30 cellular contexts compared by ENCODE assay signal in the genomic region with DNA sequence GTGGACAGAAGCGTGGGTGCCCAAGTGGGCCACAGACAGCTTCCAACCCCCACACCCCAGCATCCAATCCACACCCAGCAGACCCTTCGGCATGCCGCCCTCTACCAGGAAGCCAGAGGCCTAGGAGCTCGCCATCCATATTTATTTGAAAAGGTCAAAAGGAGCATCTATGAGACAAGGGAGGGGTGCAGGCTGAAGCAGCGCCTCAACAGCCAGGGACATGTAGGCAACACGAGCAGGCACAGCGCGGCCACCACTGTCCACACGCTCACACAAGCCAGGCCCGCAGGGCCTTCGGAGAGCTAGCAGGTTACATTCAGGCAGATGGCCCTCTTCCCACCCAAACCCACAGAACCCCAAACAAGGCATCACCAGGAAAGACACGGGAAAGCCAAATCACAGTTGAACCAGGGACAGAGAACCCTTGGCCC. TPM values are rescaled to one million over a fixed set of nuclear protein-coding genes. Genes with fewer than 3 reads are reported as not detected.
A peak's percentile ranks its signal among the peaks of the same experiment; 100 is the strongest.
DNase-seq lines count a peak whose midpoint lies in the region; ATAC-seq, FAIRE-seq and TF ChIP-seq lines count a peak whose summit lies in the region.
"Had no signal": no experiment of that assay in that cellular context is flagged by ENCODE, and none has a peak within 500 bp of the region (broad histone marks: within the 10 kb centered on the region; RNA-seq: fewer than 3 reads in every experiment).

No MANE protein-coding gene starts in this region.

- H3K4me3 ChIP-seq in HepG2 (replicated peaks in 1 of 3; ENCODE audit: insufficient read depth in 1 of 3, low read depth in 2 of 3, low read length in 3 of 3) (no peak overlapping the region), right lobe of liver (no peak overlapping the region), osteoblast (ENCODE audit: insufficient read depth, low read length) (no peak overlapping the region)
- H3K4me3 ChIP-seq: adrenal gland, skin epidermis, testis, uterus had no signal

- DNase-seq in HepG2 (ENCODE audit: low spot score) (no peak), right lobe of liver (no peak), osteoblast (ENCODE audit: insufficient read length, low spot score, missing footprints) (peak; percentile 69), medulla oblongata (ENCODE audit: extremely low spot score) (no peak), NCI-H1930 (lab: John Stamatoyannopoulos, UW) (no peak), NCI-H226 (no peak)
- DNase-seq in activated CD8-positive, alpha-beta memory T cell treated with anti-CD3 and anti-CD28 coated beads for 24 hours: no peak
- DNase-seq: ACHN; activated CD4-positive, alpha-beta memory T cell treated with anti-CD3 and anti-CD28 coated beads, Interleukin-2, amount 10 ng/mL, durations not matched to agents 7 days and 5 days; activated effector memory CD4-positive, alpha-beta T cell treated with anti-CD3 and anti-CD28 coated beads, Interleukin-2, amount 50 U/mL, for 16 hours; activated T-cell treated with anti-CD3 and anti-CD28 coated beads for 4 hours; adrenal gland; COR-L47; cortex of kidney; DMS79; endodermal cell; mesendoderm; NCI-H2171; NCI-H524; PC-3; SHP77 treated with DMSO at 0.1 percent for 48 hours; stimulated activated CD4-positive, alpha-beta T cell treated with anti-CD3 and anti-CD28 coated beads, Interleukin-2, amount 100 ng/mL, for 24 hours; SW 1271; testis; uterus had no signal

- POLR2A ChIA-PET in HepG2 (lab: Yijun Ruan, JAX): no interaction called here

- FAIRE-seq in HepG2 (lab: Jason Lieb, UNC): no peak
- FAIRE-seq: H54, keratinocyte had no signal

- no peak for TF ChIP-seq EP300 in HepG2 (IDR thresholded peaks at IDR 0.05; ENCODE audit: low read depth in 2 of 2, low read length in 2 of 2)
- no peak for TF ChIP-seq EP300 in HepG2 (CRISPR knock-in tag; IDR thresholded peaks at IDR 0.05; ENCODE audit: borderline replicate concordance)

- in situ Hi-C loops in HepG2 (cut with HindIII; ENCODE audit: extremely low pct_ligation_motif_present, low pct_unique_long_range_greater_than_20kb): no loop called here

- no peak overlapping the region for H2AFZ ChIP-seq in HepG2 (ENCODE audit: low read length)
- no peak overlapping the region for H2AFZ ChIP-seq in osteoblast (ENCODE audit: low read length)

- no peak overlapping the region for H3K27ac ChIP-seq in HepG2 (ENCODE audit: extremely low read length, insufficient read depth, low read length)
- no peak overlapping the region for H3K27ac ChIP-seq in right lobe of liver
- peak overlapping the region; percentile 82 for H3K27ac ChIP-seq in cingulate gyrus (ENCODE audit: low read depth, low read length)
- no peak overlapping the region for H3K27ac ChIP-seq in osteoblast (ENCODE audit: low read depth, low read length)
- H3K27ac ChIP-seq: testis, uterus had no signal

- H3K4me2 ChIP-seq in HepG2 (ENCODE audit: low read depth, low read length) (no peak overlapping the region), osteoblast (ENCODE audit: insufficient read depth, low read length) (no peak overlapping the region)

- ATAC-seq in HepG2: no peak
- ATAC-seq in right lobe of liver: no peak
- ATAC-seq: activated CD4-positive, CD25-positive, alpha-beta regulatory T cell treated with anti-CD3 and anti-CD28 coated beads, Interleukin-2, amount 50 U/mL, for 24 hours; PC-3 had no signal

- TF ChIP-seq POLR2A in HepG2 (IDR thresholded peaks at IDR 0.05; ENCODE audit: insufficient read depth in 1 of 2, low read depth in 2 of 2, low read length in 2 of 2) (no peak), right lobe of liver (IDR thresholded peaks at IDR 0.05) (no peak)

- no peaks in the 10 kb centered on the region for H3K27me3 ChIP-seq in HepG2 (ENCODE audit: control insufficient read depth in 1 of 2, insufficient read depth in 2 of 2, low read length in 2 of 2)
- H3K27me3 ChIP-seq in right lobe of liver: no peaks in the 10 kb centered on the region
- no peaks in the 10 kb centered on the region for H3K27me3 ChIP-seq in osteoblast (ENCODE audit: insufficient read depth, low read length)
- H3K27me3 ChIP-seq: adrenal gland, testis, uterus had no signal

- no TSS peak for BruUV-seq in HepG2 (replicated peaks; lab: Mats Ljungman, UMichigan)

- no peaks in the 10 kb centered on the region for H3K79me2 ChIP-seq in HepG2 (ENCODE audit: insufficient read depth, low read length)
- H3K79me2 ChIP-seq in osteoblast (ENCODE audit: insufficient read depth, low read length): peaks cover 3% of the 10 kb centered on the region

- H4K20me1 ChIP-seq in HepG2 (ENCODE audit: insufficient read depth, low read length) (no peaks in the 10 kb centered on the region), osteoblast (ENCODE audit: insufficient read depth, low read length) (peaks cover 25% of the 10 kb centered on the region)

- H3K9me3 ChIP-seq in HepG2 (ENCODE audit: low read length) (no peaks in the 10 kb centered on the region), right lobe of liver (no peaks in the 10 kb centered on the region), osteoblast (ENCODE audit: low read depth, low read length) (no peaks in the 10 kb centered on the region)
- H3K9me3 ChIP-seq: adrenal gland, testis, uterus had no signal

- TF ChIP-seq CTCF in HepG2 (CRISPR knock-in tag; IDR thresholded peaks at IDR 0.05): no peak
- no peak for TF ChIP-seq CTCF in right lobe of liver (IDR thresholded peaks at IDR 0.05)
- TF ChIP-seq CTCF in osteoblast (IDR thresholded peaks at IDR 0.05; ENCODE audit: extremely low read depth, low read depth, low read length): no peak

- WGBS in HepG2 (ENCODE audit: low lambda C conversion rate): 98% methylated on average over 7 of the region's 12 CpGs
- 81% methylated on average over 7 of the region's 12 CpGs for WGBS in right lobe of liver (ENCODE audit: insufficient coverage, low coverage, low lambda C conversion rate, missing lambda C conversion rate)

- H3K4me1 ChIP-seq in HepG2 (ENCODE audit: insufficient read depth, low read length): no peaks in the 10 kb centered on the region
- H3K4me1 ChIP-seq in right lobe of liver: no peaks in the 10 kb centered on the region
- no peaks in the 10 kb centered on the region for H3K4me1 ChIP-seq in osteoblast (ENCODE audit: insufficient read depth, low read length)
- H3K4me1 ChIP-seq: uterus had no signal

- H3K36me3 ChIP-seq in HepG2 (replicated peaks in 1 of 2; ENCODE audit: control insufficient read depth in 1 of 2, insufficient read depth in 2 of 2, low read length in 2 of 2) (peaks cover 43 to 60% of the 10 kb centered on the region in 2 experiments), right lobe of liver (peaks cover 0 to 62% (median 41%) of the 10 kb centered on the region in 4 donors), osteoblast (ENCODE audit: insufficient read depth, low read length) (peaks cover 60% of the 10 kb centered on the region)
- H3K36me3 ChIP-seq: uterus had no signal

- intact Hi-C loops in HepG2 (cut with micrococcal nuclease; ENCODE audit: unreplicated experiment): no loop called here
- intact Hi-C loops in right lobe of liver (cut with DNase I): loop anchor here (10.0 kb wide), 4 partner anchors 78 to 512 kb away; partner anchors contain the start of genes CDH23 (in 1 of the 2) and SLC29A3 (in 1 of the 2)

- TF ChIP-seq RAD21 in HepG2 (CRISPR knock-in tag; IDR thresholded peaks at IDR 0.05): no peak

- CTCF ChIA-PET in HepG2 (lab: Yijun Ruan, JAX; ENCODE audit: low intra/inter-chr PET ratio, low total read pairs): no interaction called here

- H3K9ac ChIP-seq in HepG2 (ENCODE audit: insufficient read depth, low read depth, low read length): no peak overlapping the region

RNA-seq across cellular contexts. Expression of gene PSAP, which starts 34.6 kb away (rescaled TPM):
- total RNA-seq in HepG2 (2016; rRNA removed; fragmentation: Illumina TruSeq; extraction: Trizol) (148 and 323 TPM in 2 replicates), right lobe of liver (100 to 1,000 TPM; 520 to 743 (median 570) TPM), osteoblast (1,248 and 1,391 TPM in 2 replicates)
- total RNA-seq in HepG2 (2016; cell fraction: cytosol; rRNA removed; fragmentation: Illumina TruSeq; extraction: Trizol; ENCODE audit: low read depth): 16.4 and 17.5 TPM in 2 replicates
- total RNA-seq in HepG2 (2016; cell fraction: insoluble cytoplasmic fraction; rRNA removed; fragmentation: Illumina TruSeq; extraction: Trizol): 130 and 339 TPM in 2 replicates
- 41.6 and 42.4 TPM in 2 replicates for total RNA-seq in HepG2 (2016; cell fraction: membrane; rRNA removed; fragmentation: Illumina TruSeq; extraction: Trizol)
- 278 and 332 TPM in 2 replicates for total RNA-seq in HepG2 (2016; cell fraction: nucleus; rRNA removed; fragmentation: Illumina TruSeq; extraction: Trizol)
- polyA plus RNA-seq in HepG2 (2011; rRNA removed): 643 and 779 TPM in 2 replicates
- polyA plus RNA-seq in HepG2 (2011; cell fraction: cytosol; rRNA removed): 776 and 886 TPM in 2 replicates
- 356 and 433 TPM in 2 replicates for polyA plus RNA-seq in HepG2 (2011; cell fraction: nucleus; rRNA removed)
- 412 and 503 TPM in 2 replicates for polyA plus RNA-seq in HepG2 (2012)
- polyA plus RNA-seq in HepG2 (2016; cell fraction: cytosol; fragmentation: Illumina TruSeq; extraction: Trizol; ENCODE audit: low read depth): 14.6 and 15.4 TPM in 2 replicates
- polyA plus RNA-seq in HepG2 (2016; cell fraction: insoluble cytoplasmic fraction; fragmentation: Illumina TruSeq; extraction: Trizol; ENCODE audit: low read depth): 111 and 126 TPM in 2 replicates
- 26.4 and 27.8 TPM in 2 replicates for polyA plus RNA-seq in HepG2 (2016; cell fraction: membrane; fragmentation: Illumina TruSeq; extraction: Trizol; ENCODE audit: low read depth)
- 383 and 387 TPM in 2 replicates for polyA plus RNA-seq in HepG2 (2016; cell fraction: nucleus; fragmentation: Illumina TruSeq; extraction: Trizol; ENCODE audit: insufficient read depth, low read depth)
- polyA minus RNA-seq in HepG2 (2011; rRNA and poly(A)+ RNA removed; ENCODE audit: low replicate concordance): 387 and 527 TPM in 2 replicates
- polyA minus RNA-seq in HepG2 (2011; cell fraction: cytosol; rRNA and poly(A)+ RNA removed): 256 and 356 TPM in 2 replicates
- polyA minus RNA-seq in HepG2 (2011; cell fraction: nucleus; rRNA and poly(A)+ RNA removed): 143 and 184 TPM in 2 replicates

RNA-seq across cellular contexts. Expression of gene VSIR, which starts 43.1 kb away (rescaled TPM):
- total RNA-seq in HepG2 (2016; rRNA removed; fragmentation: Illumina TruSeq; extraction: Trizol): 0.36 and 0.44 TPM in 2 replicates
- total RNA-seq in HepG2 (2016; cell fraction: cytosol; rRNA removed; fragmentation: Illumina TruSeq; extraction: Trizol; ENCODE audit: low read depth): 0.26 TPM in 1 of 2 replicates, not detected in the other
- 0.41 TPM in 1 of 2 replicates, not detected in the other for total RNA-seq in HepG2 (2016; cell fraction: insoluble cytoplasmic fraction; rRNA removed; fragmentation: Illumina TruSeq; extraction: Trizol)
- total RNA-seq in HepG2 (2016; cell fraction: membrane; rRNA removed; fragmentation: Illumina TruSeq; extraction: Trizol): 0.14 TPM in 1 of 2 replicates, not detected in the other
- 0.16 and 0.19 TPM in 2 replicates for total RNA-seq in HepG2 (2016; cell fraction: nucleus; rRNA removed; fragmentation: Illumina TruSeq; extraction: Trizol)
- polyA plus RNA-seq in HepG2 (2011; rRNA removed): 3.2 and 3.8 TPM in 2 replicates
- 2.2 and 3.9 TPM in 2 replicates for polyA plus RNA-seq in HepG2 (2011; cell fraction: cytosol; rRNA removed)
- polyA plus RNA-seq in HepG2 (2011; cell fraction: nucleus; rRNA removed): 2.1 and 3.3 TPM in 2 replicates
- polyA plus RNA-seq in HepG2 (2012): 0.35 and 0.81 TPM in 2 replicates
- polyA plus RNA-seq in HepG2 (2016; cell fraction: cytosol; fragmentation: Illumina TruSeq; extraction: Trizol; ENCODE audit: low read depth): 0.18 and 0.35 TPM in 2 replicates
- 0.23 TPM in 1 of 2 replicates, not detected in the other for polyA plus RNA-seq in HepG2 (2016; cell fraction: insoluble cytoplasmic fraction; fragmentation: Illumina TruSeq; extraction: Trizol; ENCODE audit: low read depth)
- 0.14 and 0.38 TPM in 2 replicates for polyA plus RNA-seq in HepG2 (2016; cell fraction: membrane; fragmentation: Illumina TruSeq; extraction: Trizol; ENCODE audit: low read depth)
- polyA plus RNA-seq in HepG2 (2016; cell fraction: nucleus; fragmentation: Illumina TruSeq; extraction: Trizol; ENCODE audit: insufficient read depth, low read depth): 0.32 and 1.1 TPM in 2 replicates
- 4.6 and 6.5 TPM in 2 replicates for polyA minus RNA-seq in HepG2 (2011; rRNA and poly(A)+ RNA removed; ENCODE audit: low replicate concordance)
- polyA minus RNA-seq in HepG2 (2011; cell fraction: cytosol; rRNA and poly(A)+ RNA removed): 3.0 and 4.5 TPM in 2 replicates
- polyA minus RNA-seq in HepG2 (2011; cell fraction: nucleus; rRNA and poly(A)+ RNA removed): 1.9 and 2.3 TPM in 2 replicates
- total RNA-seq in right lobe of liver: 10 to 100 TPM in 3 of 6 experiments, 1 to 10 TPM in 3; 6.1 to 17.1 (median 10.1) TPM
- total RNA-seq in osteoblast: 69.5 and 75.3 TPM in 2 replicates
